In the genomic region with DNA sequence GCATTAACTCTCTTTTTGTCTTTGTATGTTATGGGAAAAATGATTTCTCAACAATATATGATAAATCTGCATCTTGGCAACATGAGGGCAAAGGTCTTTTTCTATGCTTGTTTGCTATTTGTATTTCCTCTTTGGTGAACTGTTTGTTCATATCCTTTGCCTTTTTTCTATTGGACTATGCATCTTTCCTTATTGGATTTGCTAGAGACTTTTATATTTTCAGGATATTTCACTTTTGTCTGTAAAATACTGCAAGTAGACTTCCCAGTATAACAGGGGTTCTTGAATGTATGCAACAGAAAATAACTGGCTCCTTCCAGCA, we compare ENCODE assay signal across 30 cellular contexts.
DNase-seq lines count a peak whose midpoint lies in the region; ATAC-seq and TF ChIP-seq lines count a peak whose summit lies in the region.
"Had no signal": no experiment of that assay in that cellular context is flagged by ENCODE, and none has a peak within 500 bp of the region (broad histone marks: within the 10 kb centered on the region; RNA-seq: fewer than 3 reads in every experiment).

No MANE protein-coding gene starts in this region.

- no peaks in the 10 kb centered on the region for H3K27me3 Mint-ChIP-seq in Calu3 (ENCODE audit: unreplicated experiment)
- H3K27me3 Mint-ChIP-seq in T-helper 17 cell, result no peaks in the 10 kb centered on the region
- peaks cover 0 to 3% (median 0%) of the 10 kb centered on the region in 5 donors for H3K27me3 Mint-ChIP-seq in naive thymus-derived CD4-positive, alpha-beta T cell
- H3K27me3 Mint-ChIP-seq: central memory CD8-positive, alpha-beta T cell; stimulated activated naive CD8-positive, alpha-beta T cell treated with anti-CD3 and anti-CD28 coated beads, Interleukin-15, Interleukin-2, amounts not matched to agents 100 ng/mL and 50 ng/mL, for 24 hours had no signal

- H3K9me3 Mint-ChIP-seq in Calu3 (ENCODE audit: low read depth, unreplicated experiment), result peaks cover 3% of the 10 kb centered on the region
- peaks cover 0 to 10% (median 4%) of the 10 kb centered on the region in 11 donors for H3K9me3 Mint-ChIP-seq in naive thymus-derived CD4-positive, alpha-beta T cell
- H3K9me3 Mint-ChIP-seq: central memory CD8-positive, alpha-beta T cell; stimulated activated naive CD8-positive, alpha-beta T cell treated with anti-CD3 and anti-CD28 coated beads, Interleukin-15, Interleukin-2, amounts not matched to agents 100 ng/mL and 50 ng/mL, for 24 hours had no signal

- H3K4me1 Mint-ChIP-seq in Calu3 (ENCODE audit: low read depth, unreplicated experiment), result peaks cover 29% of the 10 kb centered on the region
- H3K4me1 Mint-ChIP-seq in T-helper 17 cell, result peaks cover 18% of the 10 kb centered on the region
- H3K4me1 Mint-ChIP-seq in naive thymus-derived CD4-positive, alpha-beta T cell, result peaks cover 30 to 63% (median 54%) of the 10 kb centered on the region in 7 donors

- no TSS peak for BruUV-seq in Calu3 (replicated peaks; lab: Mats Ljungman, UMichigan)

- H3K4me3 ChIP-seq in naive thymus-derived CD4-positive, alpha-beta T cell (ENCODE audit: low read length), result no peak overlapping the region
- H3K4me3 ChIP-seq: body of pancreas, esophagus squamous epithelium, heart left ventricle, pancreas, SK-N-MC, thoracic aorta had no signal

- intact Hi-C loops in Calu3 (cut with micrococcal nuclease; ENCODE audit: unreplicated experiment), result no loop called here
- intact Hi-C loops in naive thymus-derived CD4-positive, alpha-beta T cell (cut with micrococcal nuclease), result no loop called here

- H3K4me1 ChIP-seq in naive thymus-derived CD4-positive, alpha-beta T cell (ENCODE audit: control insufficient read depth in 2 of 2, insufficient read depth in 2 of 2, low read length in 2 of 2), result peaks cover 0 to 31% of the 10 kb centered on the region in 2 donors

- CTCF ChIA-PET in Calu3 (lab: Charles Lee), result no interaction called here
- CTCF ChIA-PET in naive thymus-derived CD4-positive, alpha-beta T cell (lab: Charles Lee), result no interaction called here

- H3K36me3 ChIP-seq in naive thymus-derived CD4-positive, alpha-beta T cell (ENCODE audit: control insufficient read depth in 2 of 3, insufficient read depth in 3 of 3, low read length in 3 of 3), result no peaks in the 10 kb centered on the region
- H3K36me3 ChIP-seq: esophagus squamous epithelium, heart left ventricle, pancreas, thoracic aorta had no signal

- DNase-seq in Calu3 (no peak), T-helper 17 cell (no peak), NCI-H69 (lab: John Stamatoyannopoulos, UW) (no peak), AG08396 (ENCODE audit: low spot score) (no peak)
- DNase-seq in naive thymus-derived CD4-positive, alpha-beta T cell, result no peak
- no peak for DNase-seq in stimulated activated CD4-positive, alpha-beta T cell treated with anti-CD3 and anti-CD28 coated beads, Interleukin-4, amount 100 ng/mL, for 4 hours
- DNase-seq: activated CD4-positive, CD25-positive, alpha-beta regulatory T cell treated with anti-CD3 and anti-CD28 coated beads, Interleukin-2, amount 50 U/mL, for 72 hours; activated CD8-positive, alpha-beta T cell treated with anti-CD3 and anti-CD28 coated beads, Interleukin-2, amount 10 ng/mL, durations not matched to agents 7 days and 5 days; activated naive CD4-positive, alpha-beta T cell treated with anti-CD3 and anti-CD28 coated beads, Interleukin-2, amount 50 U/mL, for 16 hours; body of pancreas; DMS79 treated with DMSO at 0.1 percent for 48 hours; esophagus squamous epithelium; foreskin melanocyte; GF-D8; heart left ventricle; kidney; midbrain; NCI-H1048; NCI-H1694; NCI-H446; nephron progenitor cell; pancreas; retina; stimulated activated CD4-positive, alpha-beta T cell treated with anti-CD3 and anti-CD28 coated beads, Interleukin-1b, Interleukin-23, amount 100 ng/mL, for 48 hours; T-helper 2 cell had no signal

- H3K27ac Mint-ChIP-seq in Calu3 (ENCODE audit: unreplicated experiment), result peak overlapping the region; percentile 53
- peak overlapping the region; percentile 4 for H3K27ac Mint-ChIP-seq in T-helper 17 cell
- peak overlapping the region in 5 of 9 donors; percentile 39 to 83 (median 72) for H3K27ac Mint-ChIP-seq in naive thymus-derived CD4-positive, alpha-beta T cell
- H3K27ac Mint-ChIP-seq: stimulated activated naive CD8-positive, alpha-beta T cell treated with anti-CD3 and anti-CD28 coated beads, Interleukin-15, Interleukin-2, amounts not matched to agents 100 ng/mL and 50 ng/mL, for 24 hours had no signal

- H3K9me3 ChIP-seq in T-helper 17 cell (ENCODE audit: control insufficient read depth, low read length, poor library complexity, severe bottlenecking), result no peaks in the 10 kb centered on the region
- H3K9me3 ChIP-seq in naive thymus-derived CD4-positive, alpha-beta T cell (ENCODE audit: control insufficient read depth in 2 of 3, low read length in 3 of 3), result no peaks in the 10 kb centered on the region
- H3K9me3 ChIP-seq: body of pancreas, esophagus squamous epithelium, heart left ventricle, pancreas, thoracic aorta had no signal

- POLR2A ChIA-PET in naive thymus-derived CD4-positive, alpha-beta T cell (lab: Charles Lee), result no interaction called here

- H3K4me3 Mint-ChIP-seq in Calu3 (ENCODE audit: low read depth, unreplicated experiment), result no peak overlapping the region
- H3K4me3 Mint-ChIP-seq in T-helper 17 cell, result no peak overlapping the region
- H3K4me3 Mint-ChIP-seq in naive thymus-derived CD4-positive, alpha-beta T cell, result no peak overlapping the region
- H3K4me3 Mint-ChIP-seq: activated CD8-positive, alpha-beta T cell treated with anti-CD3 and anti-CD28 coated beads, Interleukin-2, amount 10 ng/mL, durations not matched to agents 7 days and 5 days; central memory CD8-positive, alpha-beta T cell; nephron progenitor cell; stimulated activated naive CD8-positive, alpha-beta T cell treated with anti-CD3 and anti-CD28 coated beads, Interleukin-15, Interleukin-2, amounts not matched to agents 100 ng/mL and 50 ng/mL, for 24 hours had no signal

- TF ChIP-seq CTCF in 22Rv1 (IDR thresholded peaks at IDR 0.05) (no peak), Calu3 (IDR thresholded peaks at IDR 0.05; ENCODE audit: unreplicated experiment) (no peak)

- H3K27me3 ChIP-seq in naive thymus-derived CD4-positive, alpha-beta T cell (ENCODE audit: control insufficient read depth in 2 of 2, insufficient read depth in 2 of 2, low read length in 2 of 2), result no peaks in the 10 kb centered on the region
- H3K27me3 ChIP-seq: body of pancreas, esophagus squamous epithelium, heart left ventricle, pancreas had no signal

- H3K36me3 Mint-ChIP-seq in Calu3 (ENCODE audit: insufficient read depth, unreplicated experiment) (no peaks in the 10 kb centered on the region), T-helper 17 cell (ENCODE audit: low read depth) (no peaks in the 10 kb centered on the region)
- peaks cover 0 to 19% (median 0%) of the 10 kb centered on the region in 5 donors for H3K36me3 Mint-ChIP-seq in naive thymus-derived CD4-positive, alpha-beta T cell

- H3K27ac ChIP-seq in 22Rv1, result peak overlapping the region; percentile 63
- H3K27ac ChIP-seq in naive thymus-derived CD4-positive, alpha-beta T cell (ENCODE audit: low read depth, low read length), result no peak overlapping the region
- H3K27ac ChIP-seq: heart left ventricle, thoracic aorta had no signal

- no peak for ATAC-seq in T-helper 17 cell
- ATAC-seq in naive thymus-derived CD4-positive, alpha-beta T cell, result no peak
- ATAC-seq: activated CD8-positive, alpha-beta T cell treated with anti-CD3 and anti-CD28 coated beads, Interleukin-2, amount 10 ng/mL, durations not matched to agents 7 days and 5 days; heart left ventricle had no signal

Comparison
In these comparisons a context has a peak if more than half of its experiments do, and no peak if none do; other contexts are left out.
1. H3K27ac Mint-ChIP-seq: peak in every context shown above with its lines; median percentile 72 in naive thymus-derived CD4-positive, alpha-beta T cell; 53 in Calu3; 4 in T-helper 17 cell.